In genomic region chr6:116253505-116254296, GRCh38 we compare ENCODE assay signal across 8 cellular contexts. TPM values are rescaled to one million over a fixed set of nuclear protein-coding genes. Genes with fewer than 3 reads are reported as not detected.
DNase-seq lines count a peak whose midpoint lies in the region; ATAC-seq and TF ChIP-seq lines count a peak whose summit lies in the region.

TSPYL4 (minus strand) TSS chr6:116254075; CDS start chr6:116254008, 67 bp downstream.

- peaks cover 73% of the 10 kb centered on the region for H3K79me2 ChIP-seq in SK-N-SH (ENCODE audit: insufficient read depth)

- POLR2A ChIA-PET in GM10248 (lab: Yijun Ruan, JAX), result interaction anchor here (0.5 to 1.2 kb wide), 2 partner anchors 25 to 117 kb away, joined by 3 to 4 read pairs; no protein-coding TSS in a partner anchor
- POLR2A ChIA-PET in SK-N-SH (lab: Yijun Ruan, JAX), result interaction anchor here (0.5 to 3.1 kb wide), 8 partner anchors 15 to 318 kb away, joined by 3 to 34 read pairs (median 4); partner anchors contain the start of genes DSE, RWDD1 and TSPYL1

- no peaks in the 10 kb centered on the region for H3K9me3 ChIP-seq in SK-N-SH

- TF ChIP-seq EP300 in SK-N-SH (IDR thresholded peaks at IDR 0.05; ENCODE audit: borderline replicate concordance in 1 of 2, low read depth in 1 of 2, low read length in 1 of 2), result peak in 1 of 2 experiments; percentile 43; a peak in 1 of 4 replicates

- H3K4me2 ChIP-seq in SK-N-SH, result peak within 1 kb of the TSS; percentile 92

- peaks cover 15% of the 10 kb centered on the region in 2 experiments for H3K36me3 ChIP-seq in SK-N-SH (replicated peaks in 1 of 2; ENCODE audit: control insufficient read depth in 1 of 2, insufficient read depth in 2 of 2, low read length in 1 of 2)

- no peaks in the 10 kb centered on the region for H3K27me3 ChIP-seq in SK-N-SH (ENCODE audit: insufficient read depth)

- peak; percentile 91 for DNase-seq in GM10248 (ENCODE audit: extremely low spot score)
- DNase-seq in NCI-H1092 treated with DMSO at 0.1 percent for 48 hours (lab: John Stamatoyannopoulos, UW), result peak; percentile 93
- DNase-seq in SK-N-SH, result peak; percentile 91
- peak; percentile 88 for DNase-seq in activated naive CD4-positive, alpha-beta T cell treated with anti-CD3 and anti-CD28 coated beads, Interleukin-2, amount 50 U/mL, for 16 hours
- DNase-seq in glomerular visceral epithelial cell (ENCODE audit: extremely low spot score), result peak; percentile 95
- peak; percentile 91 for DNase-seq in occipital lobe (lab: John Stamatoyannopoulos, UW)

- peaks cover 8% of the 10 kb centered on the region for H3F3A ChIP-seq in SK-N-SH (replicated peaks; ENCODE audit: insufficient read depth)

- ATAC-seq in HG02623 (IDR thresholded peaks at IDR 0.05; ENCODE audit: unreplicated experiment), result peak; percentile 99

- TF ChIP-seq RAD21 in SK-N-SH (IDR thresholded peaks at IDR 0.05; ENCODE audit: low read length), result no peak

- peak within 1 kb of the TSS; percentile 89 for H3K9ac ChIP-seq in SK-N-SH

- 1% methylated on average over 33 of the region's 53 CpGs for WGBS in SK-N-SH (ENCODE audit: low lambda C conversion rate)

- peaks cover 19 to 32% of the 10 kb centered on the region in 2 experiments; a peak in 3 of 4 replicates for H3K4me1 ChIP-seq in SK-N-SH (ENCODE audit: control insufficient read depth in 1 of 2, insufficient read depth in 2 of 2, low read depth in 1 of 2, low read length in 1 of 2)

- TF ChIP-seq CTCF in GM10248 (IDR thresholded peaks at IDR 0.05; ENCODE audit: control extremely low read depth, extremely low read depth, low read depth, missing control alignments) (no peak), SK-N-SH (IDR thresholded peaks at IDR 0.05) (no peak)

- CTCF ChIA-PET in GM10248 (lab: Yijun Ruan, JAX), result interaction anchor here (0.8 to 4.6 kb wide), 7 partner anchors 15 to 307 kb away, joined by 3 to 49 read pairs (median 5); no protein-coding TSS in a partner anchor
- CTCF ChIA-PET in SK-N-SH (lab: Yijun Ruan, JAX), result interaction anchor here (1.4 to 7.0 kb wide), 5 partner anchors 14 to 142 kb away, joined by 3 to 52 read pairs (median 6); no protein-coding TSS in a partner anchor

- H3K4me3 ChIP-seq in SK-N-SH (ENCODE audit: low read depth in 2 of 2, low read length in 1 of 2), result peak within 1 kb of the TSS; percentile 92 to 99

- H3K9me2 ChIP-seq in SK-N-SH, result no peaks in the 10 kb centered on the region

- H2AFZ ChIP-seq in SK-N-SH (ENCODE audit: low read depth), result peak within 1 kb of the TSS; percentile 79

- H4K20me1 ChIP-seq in SK-N-SH (ENCODE audit: insufficient read depth), result peaks cover 3% of the 10 kb centered on the region; the same call in 1 of the 2 replicates

- H3K27ac ChIP-seq in SK-N-SH (ENCODE audit: low read depth in 2 of 2, low read length in 1 of 2) (peak within 1 kb of the TSS; percentile 92 to 97), temporal lobe (ENCODE audit: low read depth, low read length) (peak within 1 kb of the TSS; percentile 90)

TF ChIP-seq in SK-N-SH, 30 proteins besides CTCF, POLR2A, EP300 and RAD21:
- peak; percentile 77; the same call in 1 of the 2 replicates for TF ChIP-seq SIN3A (IDR thresholded peaks at IDR 0.05; ENCODE audit: borderline replicate concordance, low read depth, low read length)
- TF ChIP-seq GABPA (IDR thresholded peaks at IDR 0.05; ENCODE audit: low read depth), result peak; percentile 70
- TF ChIP-seq MAX (IDR thresholded peaks at IDR 0.05; ENCODE audit: low read depth), result peak; percentile 45
- TF ChIP-seq ZBTB33 (IDR thresholded peaks at IDR 0.05; ENCODE audit: borderline replicate concordance, low read depth), result peak; percentile 96
- TF ChIP-seq RFX5 (IDR thresholded peaks at IDR 0.05; ENCODE audit: low read length), result peak; percentile 99
- TF ChIP-seq CHD2 (IDR thresholded peaks at IDR 0.05; ENCODE audit: low read length, partially characterized antibody), result peak; percentile 99
- peak; percentile 73 for TF ChIP-seq YY1 (IDR thresholded peaks at IDR 0.05; ENCODE audit: low read depth)
- TF ChIP-seq TEAD4 (IDR thresholded peaks at IDR 0.05; ENCODE audit: borderline replicate concordance, insufficient read depth), result no peak
- no peak for TF ChIP-seq REST (IDR thresholded peaks at IDR 0.05; ENCODE audit: low read depth, low read length)
- peak; percentile 18; the same call in 1 of the 2 replicates for TF ChIP-seq MXI1 (IDR thresholded peaks at IDR 0.05; ENCODE audit: low read depth, low read length)
- no peak for TF ChIP-seq RCOR1 (IDR thresholded peaks at IDR 0.05; ENCODE audit: low read length)
- no peak for TF ChIP-seq JUND (IDR thresholded peaks at IDR 0.05)
- no peak for TF ChIP-seq IRF3 (IDR thresholded peaks at IDR 0.05; ENCODE audit: low read depth, low read length)
- TF ChIP-seq POLR2AphosphoS5 (IDR thresholded peaks at IDR 0.05; ENCODE audit: low read depth, low read length), result peak; percentile 98
- TF ChIP-seq GATA2 (CRISPR knock-in tag; IDR thresholded peaks at IDR 0.05), result peak; percentile 93
- no peak for TF ChIP-seq ELF1 (IDR thresholded peaks at IDR 0.05)
- TF ChIP-seq TAF1 (IDR thresholded peaks at IDR 0.05; ENCODE audit: borderline replicate concordance, low read depth, low read length), result peak; percentile 89
- no peak for TF ChIP-seq FOXM1 (IDR thresholded peaks at IDR 0.05; ENCODE audit: low read depth)
- peak; percentile 71 for TF ChIP-seq PBX3 (IDR thresholded peaks at IDR 0.05)

RNA-seq across cellular contexts. Expression of gene TSPYL4, which starts in this region (rescaled TPM):
- 29.1 and 44.5 TPM in 2 replicates for polyA plus RNA-seq in SK-N-SH (2012; rRNA removed)
- polyA plus RNA-seq in SK-N-SH (2012; cell fraction: cytosol; rRNA removed), result 26.3 and 28.2 TPM in 2 replicates
- 83.0 and 97.0 TPM in 2 replicates for polyA plus RNA-seq in SK-N-SH (2012; cell fraction: nucleus; rRNA removed)
- total RNA-seq in occipital lobe (70.2 TPM), temporal lobe (73.0 TPM)

Comparison
In these comparisons a context has a peak if more than half of its experiments do, and no peak if none do; other contexts are left out.
1. Peak in every context shown above with its lines: DNase-seq, ATAC-seq, H3K4me3 ChIP-seq and H3K27ac ChIP-seq.